Comparison of ENCODE assay signal across 8 cellular contexts in the genomic region with DNA sequence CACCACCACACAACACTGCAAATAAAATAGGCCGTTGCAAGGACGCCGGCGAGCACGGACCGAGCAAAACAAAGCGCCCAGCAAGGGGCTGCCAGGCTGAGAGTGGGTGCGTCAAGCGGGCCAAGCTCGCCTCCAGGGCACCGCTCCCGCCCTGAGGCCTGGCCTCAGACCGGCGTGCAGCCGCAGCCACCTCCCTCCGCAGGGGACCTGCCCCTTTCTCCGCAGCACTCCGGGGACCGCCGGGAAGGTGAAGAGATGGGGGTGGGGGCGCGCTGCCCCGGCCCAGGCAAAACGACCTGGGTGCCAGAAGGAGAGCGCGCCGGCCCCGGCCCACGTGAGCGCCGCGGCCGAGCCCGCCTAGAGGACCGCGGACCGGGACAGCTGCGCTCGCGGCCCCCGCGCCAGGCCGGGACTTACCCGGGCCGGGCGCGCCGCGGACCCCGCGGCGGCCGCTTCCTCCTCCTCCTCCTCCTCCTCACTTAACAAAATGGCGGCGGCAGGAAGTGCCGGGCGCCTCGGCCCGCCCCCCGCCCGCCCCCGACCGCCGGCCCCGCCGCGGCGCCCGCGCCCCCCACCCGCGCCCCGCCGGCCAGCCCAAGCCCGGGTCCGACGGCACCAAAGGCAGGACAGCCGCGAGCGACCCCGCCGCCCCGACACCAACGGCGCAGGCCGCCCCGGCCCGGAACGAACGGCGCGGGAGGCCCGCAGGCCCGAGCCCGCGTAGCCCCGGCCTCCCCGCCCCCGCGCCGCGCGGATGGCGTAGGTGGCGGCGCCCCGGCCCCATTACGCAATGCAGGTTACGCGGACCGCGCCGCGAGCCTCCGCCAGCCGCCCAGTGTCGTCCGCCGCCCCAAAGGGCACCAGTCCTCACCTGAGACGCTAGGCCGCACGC. TPM values are rescaled to one million over a fixed set of nuclear protein-coding genes. Genes with fewer than 3 reads are reported as not detected.
A peak's percentile ranks its signal among the peaks of the same experiment; 100 is the strongest.
DNase-seq lines count a peak whose midpoint lies in the region; ATAC-seq and TF ChIP-seq lines count a peak whose summit lies in the region.

No MANE protein-coding gene starts in this region.

- no peak for TF ChIP-seq POLR2A in breast epithelium (IDR thresholded peaks at IDR 0.05)

- H3K36me3 ChIP-seq in breast epithelium: no peaks in the 10 kb centered on the region
- no peaks in the 10 kb centered on the region for H3K36me3 ChIP-seq in kidney epithelial cell (ENCODE audit: control insufficient read depth, insufficient read depth, low read length)

- H3K9me3 ChIP-seq in breast epithelium: no peaks in the 10 kb centered on the region

- H3K27me3 ChIP-seq in breast epithelium (no peaks in the 10 kb centered on the region), kidney epithelial cell (ENCODE audit: control insufficient read depth, insufficient read depth, low read length) (no peaks in the 10 kb centered on the region)

- TF ChIP-seq CTCF in VCaP (conservative IDR thresholded peaks at IDR 0.05) (no peak), breast epithelium (IDR thresholded peaks at IDR 0.05) (no peak), kidney epithelial cell (IDR thresholded peaks at IDR 0.05; ENCODE audit: insufficient read depth, low read length, poor library complexity, severe bottlenecking) (no peak)

- H3K4me3 ChIP-seq in breast epithelium (peak overlapping the region; percentile 70 to 98 (median 77)), kidney epithelial cell (ENCODE audit: low read depth, low read length) (peak overlapping the region; percentile 95)

- in situ Hi-C loops in KBM-7 (cut with MboI; ENCODE audit: low pct_unique_long_range_greater_than_20kb, low sequenced_read_pairs): no loop called here

- H3K4me1 ChIP-seq in breast epithelium: peaks cover 3 to 22% of the 10 kb centered on the region in 2 donors

- DNase-seq in CD1c-positive myeloid dendritic cell (ENCODE audit: extremely low spot score) (peak; percentile 74), KBM-7 (peak; percentile 40), breast epithelium (ENCODE audit: low spot score in 2 of 2) (peak in 1 of 2 donors; percentile 39), kidney epithelial cell (ENCODE audit: low read depth) (no peak), NCI-H1048 (lab: John Stamatoyannopoulos, UW) (no peak)
- DNase-seq in stimulated activated CD4-positive, alpha-beta T cell treated with anti-CD3 and anti-CD28 coated beads, Interleukin-1b, Interleukin-23, amount 100 ng/mL, for 24 hours (ENCODE audit: low read depth in 4 of 4, low spot score in 1 of 4): peak; percentile 26 to 54 (median 32)

- ATAC-seq in GM21360 (IDR thresholded peaks at IDR 0.05; ENCODE audit: unreplicated experiment): peak; percentile 30

- intact Hi-C loops in breast epithelium (cut with DNase I; ENCODE audit: low total_unique reads): loop anchor here (10.0 kb wide), 2 partner anchors 67 to 147 kb away; no protein-coding TSS in a partner anchor

- H3K27ac ChIP-seq in VCaP: peak overlapping the region; percentile 99
- H3K27ac ChIP-seq in breast epithelium: peak overlapping the region; percentile 93 to 100

RNA-seq across cellular contexts. Expression of gene BRD4, which starts 0.7 kb away (rescaled TPM):
- 10 to 100 TPM; 25.6 to 37.5 (median 33.8) TPM for total RNA-seq in breast epithelium
- total RNA-seq in kidney epithelial cell: 42.4 and 48.1 TPM in 2 replicates

RNA-seq across cellular contexts. Expression of gene AKAP8, which starts 47.9 kb away (rescaled TPM):
- total RNA-seq in breast epithelium (10 to 100 TPM; 23.2 to 40.7 (median 33.4) TPM), kidney epithelial cell (19.2 and 31.4 TPM in 2 replicates)

Comparison
In these comparisons a context has a peak if more than half of its experiments do, and no peak if none do; other contexts are left out.
1. DNase-seq: peak in CD1c-positive myeloid dendritic cell (single experiment), KBM-7 (single experiment) and stimulated activated CD4-positive, alpha-beta T cell treated with anti-CD3 and anti-CD28 coated beads, Interleukin-1b, Interleukin-23, amount 100 ng/mL, for 24 hours (4 of 4); none in kidney epithelial cell (single experiment) and NCI-H1048 (single experiment).